ENCODE assay signal across 14 cellular contexts in the genomic region with DNA sequence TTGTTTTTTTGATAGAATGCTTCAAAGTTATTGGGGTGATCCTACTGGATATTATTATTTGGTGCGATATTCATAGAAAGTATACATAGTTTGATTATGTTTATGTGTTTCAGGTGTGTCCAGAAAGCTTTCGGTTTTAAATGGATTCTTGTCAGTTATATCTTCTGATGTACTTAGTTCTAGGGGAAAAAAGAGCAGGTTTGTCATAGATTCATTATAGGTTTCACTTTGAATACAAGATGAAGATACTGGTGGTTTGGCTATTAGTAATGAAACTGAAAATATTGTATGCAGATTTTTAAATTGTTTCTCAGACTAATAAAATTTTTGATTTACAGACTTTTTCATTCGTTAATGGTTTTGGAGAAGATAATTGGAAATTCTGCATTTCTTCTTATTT.
DNase-seq lines count a peak whose midpoint lies in the region; ATAC-seq and TF ChIP-seq lines count a peak whose summit lies in the region.
"Had no signal": no experiment of that assay in that cellular context is flagged by ENCODE, and none has a peak within 500 bp of the region (broad histone marks: within the 10 kb centered on the region; RNA-seq: fewer than 3 reads in every experiment).

No MANE protein-coding gene starts in this region.

- H3K4me1 ChIP-seq in esophagus squamous epithelium, result no peaks in the 10 kb centered on the region

- WGBS in esophagus squamous epithelium, 2 donors, result 71 to 88% methylated on average over 3 of the region's 3 CpGs

- H3K36me3 ChIP-seq in esophagus squamous epithelium, result peaks cover 0 to 34% (median 0%) of the 10 kb centered on the region in 3 donors

- no peaks in the 10 kb centered on the region for H3K27me3 ChIP-seq in esophagus squamous epithelium

- H3K4me3 ChIP-seq in esophagus squamous epithelium, result no peak overlapping the region

- no peaks in the 10 kb centered on the region for H3K27me3 Mint-ChIP-seq in activated naive CD8-positive, alpha-beta T cell treated with anti-CD3 and anti-CD28 coated beads, Interleukin-2, amount 50 U/mL, for 24 hours
- no peaks in the 10 kb centered on the region for H3K27me3 Mint-ChIP-seq in type B pancreatic cell
- H3K27me3 Mint-ChIP-seq: brain; stimulated activated naive CD8-positive, alpha-beta T cell treated with anti-CD3 and anti-CD28 coated beads, Interleukin-15, Interleukin-2, amounts not matched to agents 100 ng/mL and 50 ng/mL, for 24 hours had no signal

- H3K4me1 Mint-ChIP-seq in activated naive CD8-positive, alpha-beta T cell treated with anti-CD3 and anti-CD28 coated beads, Interleukin-2, amount 50 U/mL, for 24 hours, result peaks cover 21% of the 10 kb centered on the region
- H3K4me1 Mint-ChIP-seq in type B pancreatic cell (ENCODE audit: unreplicated experiment), result no peaks in the 10 kb centered on the region
- H3K4me1 Mint-ChIP-seq: brain had no signal

- H3K4me3 Mint-ChIP-seq in activated naive CD8-positive, alpha-beta T cell treated with anti-CD3 and anti-CD28 coated beads, Interleukin-2, amount 50 U/mL, for 24 hours, result no peak overlapping the region
- H3K4me3 Mint-ChIP-seq in type B pancreatic cell, result no peak overlapping the region
- H3K4me3 Mint-ChIP-seq: brain; stimulated activated naive CD8-positive, alpha-beta T cell treated with anti-CD3 and anti-CD28 coated beads, Interleukin-15, Interleukin-2, amounts not matched to agents 100 ng/mL and 50 ng/mL, for 24 hours had no signal

- H3K27ac Mint-ChIP-seq in activated naive CD8-positive, alpha-beta T cell treated with anti-CD3 and anti-CD28 coated beads, Interleukin-2, amount 50 U/mL, for 24 hours, result peak overlapping the region; percentile 61
- no peak overlapping the region for H3K27ac Mint-ChIP-seq in type B pancreatic cell
- H3K27ac Mint-ChIP-seq: brain; stimulated activated naive CD8-positive, alpha-beta T cell treated with anti-CD3 and anti-CD28 coated beads, Interleukin-15, Interleukin-2, amounts not matched to agents 100 ng/mL and 50 ng/mL, for 24 hours had no signal

- TF ChIP-seq CTCF in esophagus squamous epithelium (IDR thresholded peaks at IDR 0.05), result no peak
- TF ChIP-seq CTCF in type B pancreatic cell (conservative IDR thresholded peaks at IDR 0.05), result no peak

- H3K9me3 ChIP-seq in esophagus squamous epithelium, result no peaks in the 10 kb centered on the region

- H3K36me3 Mint-ChIP-seq in activated naive CD8-positive, alpha-beta T cell treated with anti-CD3 and anti-CD28 coated beads, Interleukin-2, amount 50 U/mL, for 24 hours (ENCODE audit: low read depth), result peaks cover 57% of the 10 kb centered on the region
- H3K36me3 Mint-ChIP-seq in type B pancreatic cell, result peaks cover 24% of the 10 kb centered on the region

- peak; percentile 99 for ATAC-seq in GM18861 (IDR thresholded peaks at IDR 0.05; ENCODE audit: unreplicated experiment)
- peak; percentile 99 for ATAC-seq in GM21390 (IDR thresholded peaks at IDR 0.05; ENCODE audit: unreplicated experiment)
- ATAC-seq in HG03060 (IDR thresholded peaks at IDR 0.05; ENCODE audit: low read depth, unreplicated experiment), result peak; percentile 96
- ATAC-seq in activated naive CD8-positive, alpha-beta T cell treated with anti-CD3 and anti-CD28 coated beads, Interleukin-2, amount 50 U/mL, for 24 hours, result peak; percentile 28
- ATAC-seq: SK-N-SH treated with all-trans-retinoic acid at 6 μM for 48 hours had no signal

- no peak overlapping the region for H3K27ac ChIP-seq in esophagus squamous epithelium

- peaks cover 6% of the 10 kb centered on the region for H3K9me3 Mint-ChIP-seq in activated naive CD8-positive, alpha-beta T cell treated with anti-CD3 and anti-CD28 coated beads, Interleukin-2, amount 50 U/mL, for 24 hours
- H3K9me3 Mint-ChIP-seq in type B pancreatic cell, result peaks cover 6% of the 10 kb centered on the region
- H3K9me3 Mint-ChIP-seq: stimulated activated naive CD8-positive, alpha-beta T cell treated with anti-CD3 and anti-CD28 coated beads, Interleukin-15, Interleukin-2, amounts not matched to agents 100 ng/mL and 50 ng/mL, for 24 hours had no signal

- DNase-seq in activated naive CD8-positive, alpha-beta T cell treated with anti-CD3 and anti-CD28 coated beads, Interleukin-2, amount 50 U/mL, for 24 hours, result no peak
- DNase-seq in HUDEP-2 (lab: John Stamatoyannopoulos, UW; ENCODE audit: unreplicated experiment in 76 of 76) (no peak), NCI-H2107 treated with DMSO at 0.1 percent for 48 hours (lab: John Stamatoyannopoulos, UW; ENCODE audit: unreplicated experiment) (no peak), esophagus squamous epithelium (lab: John Stamatoyannopoulos, UW) (no peak), type B pancreatic cell (ENCODE audit: extremely low spot score, unreplicated experiment) (no peak)
- DNase-seq: Calu3; NCI-H345; stimulated activated CD4-positive, alpha-beta T cell treated with anti-CD3 and anti-CD28 coated beads, Interleukin-12 subunit alpha, Interleukin-12 subunit beta, amount 100 ng/mL, for 4 hours had no signal

- TF ChIP-seq POLR2A in esophagus squamous epithelium (IDR thresholded peaks at IDR 0.05), result no peak

- intact Hi-C loops in esophagus squamous epithelium (cut with DNase I), result no loop called here

Comparison
In these comparisons a context has a peak if more than half of its experiments do, and no peak if none do; other contexts are left out.
1. ATAC-seq: peak in every context shown above with its lines; median percentile 99 in GM18861; 99 in GM21390; 96 in HG03060; 28 in activated naive CD8-positive, alpha-beta T cell treated with anti-CD3 and anti-CD28 coated beads, Interleukin-2, amount 50 U/mL, for 24 hours.